ENCODE assay signal across 18 cellular contexts in genomic region chr7:74263399-74264120, GRCh38.
"Had no signal": no experiment of that assay in that cellular context is flagged by ENCODE, and none has a peak within 500 bp of the region (broad histone marks: within the 10 kb centered on the region; RNA-seq: fewer than 3 reads in every experiment).

No MANE protein-coding gene starts in this region.

- H3K4me3 Mint-ChIP-seq: activated CD4-positive, alpha-beta T cell treated with anti-CD3 and anti-CD28 coated beads, Interleukin-2, amount 10 ng/mL, durations not matched to agents 7 days and 5 days; activated naive CD4-positive, alpha-beta T cell treated with anti-CD3 and anti-CD28 coated beads, Interleukin-2, amount 10 ng/mL, durations not matched to agents 7 days and 5 days; activated T-helper 17 cell treated with anti-CD3 and anti-CD28 coated beads, Interleukin-2, amount 50 U/mL, for 72 hours; brain; central memory CD8-positive, alpha-beta T cell; neural progenitor cell; stimulated activated naive B cell treated with anti-CD40 and anti-IgM and Interleukin-4, amounts not matched to agents 10 μg/mL and 1 μg/mL and 100 μg/mL, for 72 hours; T-helper 1 cell treated with Interleukin-12 subunit alpha and Interleukin-12 subunit beta and Interleukin-4 antibody, amounts not matched to agents 30 μg/mL and 1 μg/mL, for 36 hours had no signal

- H3K9ac ChIP-seq: neural progenitor cell had no signal

- H2AFZ ChIP-seq: neural progenitor cell had no signal

- H3K27me3 Mint-ChIP-seq: activated T-helper 17 cell treated with anti-CD3 and anti-CD28 coated beads, Interleukin-2, amount 50 U/mL, for 72 hours; stimulated activated naive B cell treated with anti-CD40 and anti-IgM and Interleukin-4, amounts not matched to agents 10 μg/mL and 1 μg/mL and 100 μg/mL, for 72 hours had no signal

- H3K27ac Mint-ChIP-seq: activated CD4-positive, alpha-beta T cell treated with anti-CD3 and anti-CD28 coated beads, Interleukin-2, amount 10 ng/mL, durations not matched to agents 7 days and 5 days; activated naive CD4-positive, alpha-beta T cell treated with anti-CD3 and anti-CD28 coated beads, Interleukin-2, amount 10 ng/mL, durations not matched to agents 7 days and 5 days; activated T-helper 17 cell treated with anti-CD3 and anti-CD28 coated beads, Interleukin-2, amount 50 U/mL, for 72 hours; neural progenitor cell; T-helper 1 cell treated with Interleukin-12 subunit alpha and Interleukin-12 subunit beta and Interleukin-4 antibody, amounts not matched to agents 30 μg/mL and 1 μg/mL, for 36 hours had no signal

- DNase-seq: activated CD4-positive, alpha-beta T cell treated with anti-CD3 and anti-CD28 coated beads, Interleukin-2, amount 10 ng/mL, durations not matched to agents 7 days and 5 days; activated CD4-positive, CD25-positive, alpha-beta regulatory T cell; activated CD8-positive, alpha-beta memory T cell treated with anti-CD3 and anti-CD28 coated beads for 24 hours; activated naive CD4-positive, alpha-beta T cell treated with anti-CD3 and anti-CD28 coated beads, Interleukin-2, amount 10 ng/mL, durations not matched to agents 7 days and 5 days; cortex of kidney; effector CD8-positive, alpha-beta T cell; right cardiac atrium; spleen; stimulated activated CD4-positive, alpha-beta T cell treated with anti-CD3 and anti-CD28 coated beads, Interleukin-2, amount 100 ng/mL, for 24 hours; stimulated activated naive B cell treated with anti-CD40 and anti-IgM and Interleukin-4, amounts not matched to agents 10 μg/mL and 1 μg/mL and 100 μg/mL, for 72 hours; trophoblast cell had no signal

- H3K27ac ChIP-seq: gastroesophageal sphincter, neural progenitor cell, spleen had no signal

- H3K4me3 ChIP-seq: gastroesophageal sphincter, neural progenitor cell, spleen had no signal

- H3K36me3 ChIP-seq: gastroesophageal sphincter, neural progenitor cell, spleen had no signal

- H3K4me1 Mint-ChIP-seq: activated CD4-positive, alpha-beta T cell treated with anti-CD3 and anti-CD28 coated beads, Interleukin-2, amount 10 ng/mL, durations not matched to agents 7 days and 5 days; activated naive CD4-positive, alpha-beta T cell treated with anti-CD3 and anti-CD28 coated beads, Interleukin-2, amount 10 ng/mL, durations not matched to agents 7 days and 5 days; activated T-helper 17 cell treated with anti-CD3 and anti-CD28 coated beads, Interleukin-2, amount 50 U/mL, for 72 hours; central memory CD8-positive, alpha-beta T cell had no signal

- H3K36me3 Mint-ChIP-seq: activated naive CD4-positive, alpha-beta T cell treated with anti-CD3 and anti-CD28 coated beads, Interleukin-2, amount 10 ng/mL, durations not matched to agents 7 days and 5 days; brain; neural progenitor cell; stimulated activated naive B cell treated with anti-CD40 and anti-IgM and Interleukin-4, amounts not matched to agents 10 μg/mL and 1 μg/mL and 100 μg/mL, for 72 hours had no signal

- H3K27me3 ChIP-seq: gastroesophageal sphincter, spleen had no signal

- ATAC-seq: activated T-helper 17 cell treated with anti-CD3 and anti-CD28 coated beads, Interleukin-2, amount 50 U/mL, for 72 hours; gastroesophageal sphincter; left ventricle myocardium superior; right cardiac atrium had no signal

- H3K4me2 ChIP-seq: neural progenitor cell had no signal

- H3K9me3 Mint-ChIP-seq: activated CD4-positive, alpha-beta T cell treated with anti-CD3 and anti-CD28 coated beads, Interleukin-2, amount 10 ng/mL, durations not matched to agents 7 days and 5 days; activated naive CD4-positive, alpha-beta T cell treated with anti-CD3 and anti-CD28 coated beads, Interleukin-2, amount 10 ng/mL, durations not matched to agents 7 days and 5 days; activated T-helper 17 cell treated with anti-CD3 and anti-CD28 coated beads, Interleukin-2, amount 50 U/mL, for 72 hours; brain; central memory CD8-positive, alpha-beta T cell; neural progenitor cell; stimulated activated naive B cell treated with anti-CD40 and anti-IgM and Interleukin-4, amounts not matched to agents 10 μg/mL and 1 μg/mL and 100 μg/mL, for 72 hours; T-helper 1 cell treated with Interleukin-12 subunit alpha and Interleukin-12 subunit beta and Interleukin-4 antibody, amounts not matched to agents 30 μg/mL and 1 μg/mL, for 36 hours had no signal

- H3K4me1 ChIP-seq: gastroesophageal sphincter, neural progenitor cell had no signal

- H3K9me3 ChIP-seq: gastroesophageal sphincter, spleen had no signal
